15 cellular contexts compared by ENCODE assay signal in the genomic region with DNA sequence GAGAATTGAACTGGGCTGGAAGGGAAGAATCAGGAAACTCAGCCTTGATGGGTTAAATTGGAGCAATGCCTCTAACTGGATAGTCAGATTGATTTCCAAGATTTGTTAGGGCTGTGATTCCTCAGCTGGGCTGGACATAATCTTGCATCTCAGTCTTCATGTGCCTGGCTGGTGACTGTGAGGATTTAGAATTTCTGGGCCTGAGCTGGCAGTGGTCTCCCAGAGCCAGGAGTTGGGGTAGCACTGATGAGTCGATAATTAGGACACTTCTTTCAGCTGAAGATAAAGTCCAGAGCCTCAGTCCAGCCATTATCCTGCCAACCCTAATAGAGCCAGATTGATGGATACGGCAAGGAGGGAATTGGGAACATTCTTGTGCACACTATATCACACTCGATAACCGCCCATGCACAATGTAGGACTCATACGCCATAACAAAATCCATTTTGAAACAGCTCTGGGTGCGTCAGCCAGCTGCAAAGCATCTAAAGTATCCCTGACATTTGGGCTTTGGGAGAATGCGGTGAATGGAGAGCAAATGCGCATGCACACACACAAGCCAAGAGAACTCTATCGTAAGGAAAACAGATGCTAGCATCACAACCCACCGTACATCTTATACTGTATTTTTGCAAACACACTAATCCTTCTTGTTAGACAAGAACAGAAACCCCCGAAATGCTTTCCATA.
DNase-seq lines count a peak whose midpoint lies in the region; TF ChIP-seq lines count a peak whose summit lies in the region.
"Had no signal": no experiment of that assay in that cellular context is flagged by ENCODE, and none has a peak within 500 bp of the region (broad histone marks: within the 10 kb centered on the region; RNA-seq: fewer than 3 reads in every experiment).

No MANE protein-coding gene starts in this region.

- DNase-seq in AG08395 (ENCODE audit: low spot score) (peak; percentile 71), LHCN-M2 (ENCODE audit: low read depth) (peak; percentile 19), fibroblast of the aortic adventitia (ENCODE audit: low read depth) (peak; percentile 96), non-pigmented ciliary epithelial cell (ENCODE audit: low read depth) (peak; percentile 44), anterior cingulate cortex (lab: John Stamatoyannopoulos, UW) (no peak), kidney glomerular epithelial cell (lab: John Stamatoyannopoulos, UW) (no peak), DMS153 treated with DMSO at 0.1 percent for 48 hours (lab: John Stamatoyannopoulos, UW; ENCODE audit: unreplicated experiment) (no peak)
- DNase-seq in stimulated activated CD4-positive, alpha-beta T cell treated with anti-CD3 and anti-CD28 coated beads, Interleukin-2, amount 100 ng/mL, for 48 hours, result no peak
- DNase-seq: GDM1; H7; NCI-H187; NCI-H524; stimulated activated naive CD8-positive, alpha-beta T cell treated with anti-CD3 and anti-CD28 coated beads, Interleukin-15, Interleukin-2, amounts not matched to agents 100 U/mL and 50 U/mL, for 24 hours had no signal

- no peak for TF ChIP-seq CTCF in fibroblast of the aortic adventitia (IDR thresholded peaks at IDR 0.05; ENCODE audit: insufficient read depth, low read length)

- H3K4me3 ChIP-seq in fibroblast of the aortic adventitia (ENCODE audit: low read depth, low read length), result no peak overlapping the region
- H3K4me3 ChIP-seq: MG63, SJSA1 had no signal

Comparison
In these comparisons a context has a peak if more than half of its experiments do, and no peak if none do; other contexts are left out.
1. DNase-seq: peak in AG08395 (single experiment), LHCN-M2 (single experiment), fibroblast of the aortic adventitia (single experiment) and non-pigmented ciliary epithelial cell (single experiment); none in anterior cingulate cortex (0 of 58), stimulated activated CD4-positive, alpha-beta T cell treated with anti-CD3 and anti-CD28 coated beads, Interleukin-2, amount 100 ng/mL, for 48 hours (0 of 2), kidney glomerular epithelial cell (single experiment) and DMS153 treated with DMSO at 0.1 percent for 48 hours (single experiment).